Comparison of ENCODE assay signal across 18 cellular contexts in genomic region chr10:124058346-124059003, GRCh38. TPM values are rescaled to one million over a fixed set of nuclear protein-coding genes. Genes with fewer than 3 reads are reported as not detected.
A peak's percentile ranks its signal among the peaks of the same experiment; 100 is the strongest.
DNase-seq lines count a peak whose midpoint lies in the region; TF ChIP-seq lines count a peak whose summit lies in the region.
"Had no signal": no experiment of that assay in that cellular context is flagged by ENCODE, and none has a peak within 500 bp of the region (broad histone marks: within the 10 kb centered on the region; RNA-seq: fewer than 3 reads in every experiment).

No MANE protein-coding gene starts in this region.

- H3K4me2 ChIP-seq in BLaER1: 0 out of 2 replicates have a peak overlapping the region, but pooled peaks have one; percentile 69

- no peaks in the 10 kb centered on the region for H3K36me3 Mint-ChIP-seq in glutamatergic neuron (ENCODE audit: unreplicated experiment)

- no peak for TF ChIP-seq CTCF in neutrophil (IDR thresholded peaks at IDR 0.05)
- no peak for TF ChIP-seq CTCF in GM20000 (IDR thresholded peaks at IDR 0.05; ENCODE audit: extremely low read depth, missing control alignments)
- no peak for TF ChIP-seq CTCF in glutamatergic neuron (IDR thresholded peaks at IDR 0.05; ENCODE audit: partially characterized antibody, unreplicated experiment)

- in situ Hi-C loops in G401 (cut with HindIII; ENCODE audit: low sequenced_read_pairs): no loop called here

- H3K27me3 Mint-ChIP-seq in glutamatergic neuron (ENCODE audit: unreplicated experiment): peaks cover 5% of the 10 kb centered on the region

- H3K4me1 ChIP-seq in BLaER1: peaks cover 89% of the 10 kb centered on the region
- H3K4me1 ChIP-seq in neutrophil (ENCODE audit: control insufficient read depth in 1 of 2, insufficient read depth in 1 of 2, low read depth in 1 of 2, low read length in 1 of 2): peaks cover 17 to 31% of the 10 kb centered on the region in 2 experiments
- H3K4me1 ChIP-seq: HAP-1 had no signal

- no peak overlapping the region for H3K4me3 Mint-ChIP-seq in glutamatergic neuron (ENCODE audit: unreplicated experiment)

- peaks cover 20% of the 10 kb centered on the region for H3K4me1 Mint-ChIP-seq in glutamatergic neuron (ENCODE audit: low read depth, unreplicated experiment)

- H3K27me3 ChIP-seq in BLaER1: no peaks in the 10 kb centered on the region
- H3K27me3 ChIP-seq in neutrophil: no peaks in the 10 kb centered on the region
- H3K27me3 ChIP-seq: SJSA1 had no signal

- peaks cover 95% of the 10 kb centered on the region for H4K20me1 ChIP-seq in BLaER1

- H3K36me3 ChIP-seq in BLaER1 (peaks cover 85% of the 10 kb centered on the region), neutrophil (peaks cover 67% of the 10 kb centered on the region)
- H3K36me3 ChIP-seq: HAP-1, SJSA1 had no signal

- peak; percentile 30 for DNase-seq in RPMI7951 (ENCODE audit: low read depth)
- DNase-seq in fibroblast of gingiva (ENCODE audit: low read depth): peak; percentile 28
- DNase-seq in GM20000 (ENCODE audit: low spot score): no peak
- DNase-seq in G401 (ENCODE audit: low spot score): no peak
- no peak for DNase-seq in glutamatergic neuron
- DNase-seq in DMS153 treated with DMSO at 0.1 percent for 48 hours (lab: John Stamatoyannopoulos, UW; ENCODE audit: unreplicated experiment): no peak
- DNase-seq: DMS79, GDM1, NCI-H1105 treated with DMSO at 0.1 percent for 48 hours, NCI-H510A treated with DMSO at 0.1 percent for 48 hours, NCI-H774, OCI-M1, RPMI8226 had no signal

- H3K4me3 ChIP-seq in BLaER1: no peak overlapping the region
- H3K4me3 ChIP-seq in neutrophil (ENCODE audit: low read depth in 1 of 2, low read length in 1 of 2): no peak overlapping the region
- H3K4me3 ChIP-seq: HAP-1, SJSA1 had no signal

- H3K27ac ChIP-seq in BLaER1 (no peak overlapping the region), neutrophil (peak overlapping the region; percentile 34)
- H3K27ac ChIP-seq: C4-2B, SJSA1 had no signal

- H3K27ac Mint-ChIP-seq in glutamatergic neuron (ENCODE audit: unreplicated experiment): no peak overlapping the region

- H3K9ac ChIP-seq in BLaER1: no peak overlapping the region; the same call in 1 of the 2 replicates

- H3K9me3 ChIP-seq in BLaER1: peaks cover 12% of the 10 kb centered on the region
- H3K9me3 ChIP-seq in neutrophil: no peaks in the 10 kb centered on the region
- H3K9me3 ChIP-seq: HAP-1, SJSA1 had no signal

- H3K9me3 Mint-ChIP-seq in glutamatergic neuron (ENCODE audit: unreplicated experiment): peaks cover 3% of the 10 kb centered on the region

RNA-seq across cellular contexts. Expression of gene CHST15, which starts 34.9 kb away (rescaled TPM):
- 26.2 and 36.4 TPM in 2 replicates for total RNA-seq in RPMI7951 (2014; rRNA removed; shearing (Covaris generic))
- not detected in 2 replicates for total RNA-seq in G401 (2014; rRNA removed; shearing (Covaris generic))
- 2.4 TPM for total RNA-seq in glutamatergic neuron (ENCODE audit: unreplicated experiment)

Comparison
In these comparisons a context has a peak if more than half of its experiments do, and no peak if none do; other contexts are left out.
1. DNase-seq: peak in RPMI7951 (single experiment) and fibroblast of gingiva (single experiment); none in GM20000 (single experiment), G401 (single experiment), glutamatergic neuron (single experiment) and DMS153 treated with DMSO at 0.1 percent for 48 hours (single experiment).